In the genomic region with DNA sequence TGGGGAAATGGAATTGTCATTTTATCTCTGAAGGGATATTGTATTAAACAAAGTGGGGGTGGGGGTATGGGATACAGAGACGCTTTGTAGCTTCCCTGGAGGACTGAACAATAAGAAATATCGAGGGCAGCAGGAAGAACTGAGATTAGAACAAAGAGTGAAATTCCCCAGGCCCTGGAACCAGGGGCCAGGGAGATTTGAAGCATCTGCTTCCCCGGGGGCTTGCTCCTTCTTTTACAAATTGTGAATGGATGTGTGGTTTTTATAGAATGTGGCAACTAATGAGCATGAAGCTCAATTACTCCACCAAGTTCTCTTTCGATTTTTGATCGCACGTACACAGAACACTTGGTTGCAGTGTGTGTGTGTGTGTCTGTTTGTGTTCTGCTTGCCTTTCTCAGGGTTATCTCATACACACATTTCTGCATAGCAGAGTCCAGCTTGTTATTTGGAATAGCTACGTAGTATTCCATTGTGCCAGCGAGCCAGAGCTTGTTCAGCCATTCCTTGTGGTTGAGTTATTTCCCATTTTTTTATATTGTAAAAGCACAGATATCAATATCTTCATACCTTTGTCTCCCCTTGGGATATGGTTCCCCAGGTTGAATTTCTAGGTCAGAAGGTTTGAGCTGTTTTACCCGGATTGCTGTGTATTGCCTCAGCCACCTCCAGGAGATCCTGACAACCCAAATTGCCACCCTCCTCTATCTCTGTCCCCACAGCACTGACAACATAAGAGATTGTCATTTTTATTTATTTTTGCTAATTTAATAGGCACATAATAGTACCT, we compare ENCODE assay signal across 27 cellular contexts. TPM values are rescaled to one million over a fixed set of nuclear protein-coding genes. Genes with fewer than 3 reads are reported as not detected.
DNase-seq lines count a peak whose midpoint lies in the region; ATAC-seq, FAIRE-seq and TF ChIP-seq lines count a peak whose summit lies in the region.
"Had no signal": no experiment of that assay in that cellular context is flagged by ENCODE, and none has a peak within 500 bp of the region (broad histone marks: within the 10 kb centered on the region; RNA-seq: fewer than 3 reads in every experiment).

No MANE protein-coding gene starts in this region.

- peaks cover 4% of the 10 kb centered on the region for H3K9me3 ChIP-seq in mammary epithelial cell (replicated peaks; ENCODE audit: insufficient read depth, low read length)
- H3K9me3 ChIP-seq in keratinocyte (ENCODE audit: control insufficient read depth, low read depth, low read length): peaks cover 3% of the 10 kb centered on the region

- no peak for ATAC-seq in GM19023 (IDR thresholded peaks at IDR 0.05; ENCODE audit: unreplicated experiment)
- ATAC-seq: activated CD8-positive, alpha-beta T cell treated with anti-CD3 and anti-CD28 coated beads for 36 hours; HCT116; heart left ventricle; natural killer cell; upper lobe of right lung had no signal

- in situ Hi-C loops in mammary epithelial cell (cut with MboI; ENCODE audit: low sequenced_read_pairs in 2 of 2): no loop called here

- peaks cover 3% of the 10 kb centered on the region for H3K27me3 ChIP-seq in mammary epithelial cell (ENCODE audit: insufficient read depth, low read length)
- H3K27me3 ChIP-seq in keratinocyte (ENCODE audit: control insufficient read depth, extremely low read depth, insufficient read depth, low read length): peaks cover 43% of the 10 kb centered on the region

- no peaks in the 10 kb centered on the region for H3K9me1 ChIP-seq in keratinocyte (ENCODE audit: control insufficient read depth, extremely low read depth, insufficient read depth, low read length)

- WGBS in mammary epithelial cell (ENCODE audit: low coverage, missing lambda C conversion rate): 14% methylated on average over 9 of the region's 9 CpGs

- H3K27ac ChIP-seq in mammary epithelial cell (ENCODE audit: insufficient read depth, low read depth, low read length) (no peak overlapping the region), keratinocyte (ENCODE audit: control insufficient read depth, insufficient read depth, low read length) (no peak overlapping the region)
- H3K27ac ChIP-seq: heart left ventricle, upper lobe of right lung had no signal

- H3K36me3 ChIP-seq in mammary epithelial cell (ENCODE audit: insufficient read depth, low read length): no peaks in the 10 kb centered on the region
- no peaks in the 10 kb centered on the region for H3K36me3 ChIP-seq in keratinocyte (ENCODE audit: control insufficient read depth in 2 of 2, extremely low read depth in 1 of 2, insufficient read depth in 2 of 2, low read length in 2 of 2)
- H3K36me3 ChIP-seq: heart left ventricle, upper lobe of right lung had no signal

- FAIRE-seq in keratinocyte (lab: Jason Lieb, UNC): peak; percentile 65
- FAIRE-seq: A204.1, GM12891 had no signal

- H2AFZ ChIP-seq in mammary epithelial cell (ENCODE audit: low read depth, low read length): peak overlapping the region; percentile 42
- no peak overlapping the region for H2AFZ ChIP-seq in keratinocyte (ENCODE audit: control insufficient read depth, low read length)

- intact Hi-C loops in mammary epithelial cell (cut with micrococcal nuclease): no loop called here

- H3K4me2 ChIP-seq in mammary epithelial cell (ENCODE audit: insufficient read depth, low read depth, low read length): peak overlapping the region; percentile 48
- H3K4me2 ChIP-seq in keratinocyte (ENCODE audit: control insufficient read depth, extremely low read depth, insufficient read depth, low read depth, low read length): no peak overlapping the region

- no peak for TF ChIP-seq CTCF in mammary epithelial cell (conservative IDR thresholded peaks at IDR 0.05 in 1 of 2, IDR thresholded peaks at IDR 0.05 in 1 of 2; ENCODE audit: extremely low read depth in 1 of 2, insufficient read depth in 1 of 2, low read depth in 1 of 2, low read length in 2 of 2)
- TF ChIP-seq CTCF in keratinocyte (optimal IDR thresholded peaks at IDR 0.05 in 1 of 3, IDR thresholded peaks at IDR 0.05 in 1 of 3, conservative IDR thresholded peaks at IDR 0.05 in 1 of 3; ENCODE audit: extremely low read depth in 1 of 3, insufficient read depth in 2 of 3, low read length in 3 of 3): no peak

- no TSS peak for BruUV-seq in mammary epithelial cell (replicated peaks; lab: Mats Ljungman, UMichigan)

- H3K9ac ChIP-seq in mammary epithelial cell (ENCODE audit: insufficient read depth, low read length): no peak overlapping the region
- no peak overlapping the region for H3K9ac ChIP-seq in keratinocyte (ENCODE audit: control insufficient read depth, extremely low read depth, insufficient read depth, low read length)

- H3K4me3 ChIP-seq in mammary epithelial cell (replicated peaks in 1 of 3; ENCODE audit: insufficient read depth in 1 of 3, low read depth in 2 of 3, low read length in 3 of 3): no peak overlapping the region
- H3K4me3 ChIP-seq in keratinocyte (ENCODE audit: control insufficient read depth in 2 of 3, extremely low read depth in 1 of 3, insufficient read depth in 2 of 3, low read depth in 1 of 3, low read length in 3 of 3): no peak overlapping the region
- H3K4me3 ChIP-seq: heart left ventricle, upper lobe of right lung had no signal

- dilution Hi-C loops in mammary epithelial cell (cut with HindIII; ENCODE audit: low sequenced_read_pairs): no loop called here
- dilution Hi-C loops in keratinocyte (cut with MboI; ENCODE audit: extremely low pct_ligation_motif_present, low sequenced_read_pairs): no loop called here

- no peaks in the 10 kb centered on the region for H3K79me2 ChIP-seq in mammary epithelial cell (ENCODE audit: insufficient read depth, low read length)
- no peaks in the 10 kb centered on the region for H3K79me2 ChIP-seq in keratinocyte (ENCODE audit: control insufficient read depth, insufficient read depth, low read length)

- H3K4me1 ChIP-seq in mammary epithelial cell (ENCODE audit: insufficient read depth, low read length): peaks cover 37% of the 10 kb centered on the region
- peaks cover 17% of the 10 kb centered on the region for H3K4me1 ChIP-seq in keratinocyte (ENCODE audit: control insufficient read depth, extremely low read depth, insufficient read depth, low read length)

- DNase-seq in NCI-H2171 treated with DMSO at 0.1 percent for 48 hours (lab: John Stamatoyannopoulos, UW): peak; percentile 27
- no peak for DNase-seq in NCI-H2171 (lab: John Stamatoyannopoulos, UW)
- DNase-seq in mammary epithelial cell: peak; percentile 37
- no peak for DNase-seq in keratinocyte (ENCODE audit: low read depth, low spot score)
- DNase-seq in NCI-H748 (lab: John Stamatoyannopoulos, UW; ENCODE audit: unreplicated experiment): no peak
- DNase-seq in activated CD8-positive, alpha-beta memory T cell treated with anti-CD3 and anti-CD28 coated beads for 24 hours: no peak
- DNase-seq in GDM1 (lab: John Stamatoyannopoulos, UW): no peak
- DNase-seq: activated CD8-positive, alpha-beta T cell treated with anti-CD3 and anti-CD28 coated beads for 36 hours; activated naive CD4-positive, alpha-beta T cell treated with anti-CD3 and anti-CD28 coated beads, Interleukin-2, amount 50 U/mL, for 16 hours; activated T-cell treated with anti-CD3 and anti-CD28 coated beads, Interleukin-2, amount 50 U/mL, for 24 hours; aorta; DMS 273 treated with DMSO at 0.1 percent for 48 hours; effector memory CD4-positive, alpha-beta T cell; heart left ventricle; IMR-90; mesenchymal stem cell; MM.1S; natural killer cell; Right ventricle myocardium superior; stimulated activated CD4-positive, alpha-beta T cell treated with anti-CD3 and anti-CD28 coated beads, Interleukin-4, amount 100 ng/mL, for 24 hours; upper lobe of right lung had no signal

- CTCF ChIA-PET in mammary epithelial cell (lab: Charles Lee; ENCODE audit: low non-redundant PET): no interaction called here

- H4K20me1 ChIP-seq in mammary epithelial cell (ENCODE audit: insufficient read depth, low read length): no peaks in the 10 kb centered on the region
- H4K20me1 ChIP-seq in keratinocyte (ENCODE audit: control insufficient read depth, extremely low read depth, insufficient read depth, low read length): no peaks in the 10 kb centered on the region

RNA-seq across cellular contexts. Expression of a gene that starts 4.2 kb away (rescaled TPM):
- 1 to 10 TPM in 1 of 2 donors, under 1 TPM in 1; 0.40 to 1.2 TPM for total RNA-seq in mammary epithelial cell
- 0.11 TPM for polyA plus RNA-seq in mammary epithelial cell
- polyA minus RNA-seq in mammary epithelial cell: not detected
- 0.03 to 0.15 TPM in 2 of 3 replicates, not detected in the other for polyA plus RNA-seq in keratinocyte
- polyA plus RNA-seq in keratinocyte (2011; ENCODE audit: low read depth): not detected
- polyA plus RNA-seq in keratinocyte (2011; cell fraction: cytosol; rRNA removed): not detected in 2 replicates
- polyA plus RNA-seq in keratinocyte (2011; cell fraction: nucleus; rRNA removed): 0.28 and 0.60 TPM in 2 replicates
- polyA plus RNA-seq in keratinocyte (2012; ENCODE audit: low replicate concordance): 0.35 TPM in 1 of 2 replicates, not detected in the other
- polyA minus RNA-seq in keratinocyte: 0.49 to 1.4 TPM in 2 of 3 replicates, not detected in the other
- not detected for polyA minus RNA-seq in keratinocyte (2011; cell fraction: cytosol; rRNA and poly(A)+ RNA removed)
- polyA minus RNA-seq in keratinocyte (2011; cell fraction: nucleus; rRNA and poly(A)+ RNA removed): 0.95 and 2.3 TPM in 2 replicates

RNA-seq across cellular contexts. Expression of a gene that starts 32.9 kb away (rescaled TPM):
- not detected for total RNA-seq in mammary epithelial cell
- polyA plus RNA-seq in mammary epithelial cell (not detected), keratinocyte (not detected in 3 replicates)
- polyA minus RNA-seq in mammary epithelial cell (not detected), keratinocyte (not detected in 3 replicates)
- not detected for polyA plus RNA-seq in keratinocyte (2011; ENCODE audit: low read depth)
- polyA plus RNA-seq in keratinocyte (2011; cell fraction: cytosol; rRNA removed): not detected in 2 replicates
- not detected in 2 replicates for polyA plus RNA-seq in keratinocyte (2011; cell fraction: nucleus; rRNA removed)
- not detected in 2 replicates for polyA plus RNA-seq in keratinocyte (2012; ENCODE audit: low replicate concordance)
- not detected for polyA minus RNA-seq in keratinocyte (2011; cell fraction: cytosol; rRNA and poly(A)+ RNA removed)
- polyA minus RNA-seq in keratinocyte (2011; cell fraction: nucleus; rRNA and poly(A)+ RNA removed): not detected in 2 replicates
- total RNA-seq: activated CD8-positive, alpha-beta T cell treated with anti-CD3 and anti-CD28 coated beads for 36 hours; aorta; IMR-90; NCI-H460; pulmonary artery endothelial cell; Right ventricle myocardium superior; upper lobe of right lung had no signal
- polyA plus RNA-seq: aorta, heart left ventricle, IMR-90 had no signal

Comparison
In these comparisons a context has a peak if more than half of its experiments do, and no peak if none do; other contexts are left out.
1. DNase-seq: peak in NCI-H2171 treated with DMSO at 0.1 percent for 48 hours (single experiment) and mammary epithelial cell (single experiment); none in NCI-H2171 (single experiment), keratinocyte (single experiment), NCI-H748 (single experiment), activated CD8-positive, alpha-beta memory T cell treated with anti-CD3 and anti-CD28 coated beads for 24 hours (single experiment) and GDM1 (single experiment).